ENCODE assay signal across 16 cellular contexts in genomic region chr2:44918095-44918775, GRCh38. TPM values are rescaled to one million over a fixed set of nuclear protein-coding genes. Genes with fewer than 3 reads are reported as not detected.
DNase-seq lines count a peak whose midpoint lies in the region; ATAC-seq and TF ChIP-seq lines count a peak whose summit lies in the region.
"Had no signal": no experiment of that assay in that cellular context is flagged by ENCODE, and none has a peak within 500 bp of the region (broad histone marks: within the 10 kb centered on the region; RNA-seq: fewer than 3 reads in every experiment).

No MANE protein-coding gene starts in this region.

- H2AFZ ChIP-seq in hepatocyte, result no peak overlapping the region

- ATAC-seq in activated T-cell treated with anti-CD3 and anti-CD28 coated beads, Interleukin-2, amount 50 U/mL, for 72 hours (replicated peaks in 1 of 2), result peak; percentile 59 to 64
- ATAC-seq in activated T-helper 17 cell treated with anti-CD3 and anti-CD28 coated beads, Interleukin-2, amount 50 U/mL, for 72 hours (replicated peaks), result peak; percentile 59
- ATAC-seq in stimulated activated memory B cell treated with anti-CD40 and anti-IgM and Interleukin-4, amounts not matched to agents 10 μg/mL and 1 μg/mL and 100 μg/mL, for 72 hours, result peak; percentile 47
- ATAC-seq: Right ventricle myocardium inferior had no signal

- DNase-seq in activated T-cell treated with anti-CD3 and anti-CD28 coated beads, Interleukin-2, amount 50 U/mL, for 72 hours, result no peak
- DNase-seq in activated T-cell treated with anti-CD3 and anti-CD28 coated beads for 4 hours, result no peak
- no peak for DNase-seq in GM03348 (ENCODE audit: low spot score)
- no peak for DNase-seq in hepatocyte (ENCODE audit: low spot score)
- DNase-seq in activated T-cell treated with anti-CD3 and anti-CD28 coated beads, Interleukin-2, amount 50 U/mL, for 1 hour, result no peak
- DNase-seq: H7, NCI-H1105 treated with DMSO at 0.1 percent for 48 hours, trophoblast cell had no signal

- no peak overlapping the region for H3K4me2 ChIP-seq in hepatocyte

- H3K27ac ChIP-seq in hepatocyte, result no peak overlapping the region
- H3K27ac ChIP-seq: VCaP had no signal

- H3K36me3 Mint-ChIP-seq in activated T-cell treated with anti-CD3 and anti-CD28 coated beads, Interleukin-2, amount 50 U/mL, for 72 hours (ENCODE audit: insufficient read depth in 2 of 2), result no peaks in the 10 kb centered on the region
- H3K36me3 Mint-ChIP-seq in activated T-helper 17 cell treated with anti-CD3 and anti-CD28 coated beads, Interleukin-2, amount 50 U/mL, for 72 hours (ENCODE audit: low read depth), result no peaks in the 10 kb centered on the region
- no peaks in the 10 kb centered on the region for H3K36me3 Mint-ChIP-seq in stimulated activated memory B cell treated with anti-CD40 and anti-IgM and Interleukin-4, amounts not matched to agents 10 μg/mL and 1 μg/mL and 100 μg/mL, for 72 hours
- H3K36me3 Mint-ChIP-seq: mesothelial cell of epicardium had no signal

- no peaks in the 10 kb centered on the region for H3K36me3 ChIP-seq in hepatocyte (replicated peaks; ENCODE audit: insufficient read depth, low read depth)

- no peak for TF ChIP-seq RAD21 in Ishikawa (IDR thresholded peaks at IDR 0.05; ENCODE audit: low read depth)

- H3K79me2 ChIP-seq in hepatocyte, result no peaks in the 10 kb centered on the region

- H3K9me3 Mint-ChIP-seq in activated T-cell treated with anti-CD3 and anti-CD28 coated beads, Interleukin-2, amount 50 U/mL, for 72 hours, result no peaks in the 10 kb centered on the region
- no peaks in the 10 kb centered on the region for H3K9me3 Mint-ChIP-seq in activated T-helper 17 cell treated with anti-CD3 and anti-CD28 coated beads, Interleukin-2, amount 50 U/mL, for 72 hours
- no peaks in the 10 kb centered on the region for H3K9me3 Mint-ChIP-seq in stimulated activated memory B cell treated with anti-CD40 and anti-IgM and Interleukin-4, amounts not matched to agents 10 μg/mL and 1 μg/mL and 100 μg/mL, for 72 hours
- H3K9me3 Mint-ChIP-seq: dendritic cell treated with granulocyte-macrophage colony-stimulating factor and Interleukin-4, amounts not matched to agents 40 ng/mL and 50 ng/mL, for 4 days; mesothelial cell of epicardium had no signal

- H3K9me2 ChIP-seq in hepatocyte (replicated peaks; ENCODE audit: insufficient read depth), result no peaks in the 10 kb centered on the region

- 83% methylated on average over 4 of the region's 4 CpGs for WGBS in hepatocyte (ENCODE audit: low lambda C conversion rate, missing lambda C conversion rate)

- TF ChIP-seq EP300 in Ishikawa (IDR thresholded peaks at IDR 0.05; ENCODE audit: borderline replicate concordance), result peak; percentile 49; the same call in 1 of the 2 replicates

- H4K20me1 ChIP-seq in hepatocyte (ENCODE audit: insufficient read depth, poor library complexity, severe bottlenecking), result no peaks in the 10 kb centered on the region

- H3K27me3 ChIP-seq in hepatocyte, result peaks cover 45% of the 10 kb centered on the region

- no peak for TF ChIP-seq CTCF in hepatocyte (IDR thresholded peaks at IDR 0.05; ENCODE audit: poor library complexity)

- no peaks in the 10 kb centered on the region for H3K4me1 Mint-ChIP-seq in activated T-cell treated with anti-CD3 and anti-CD28 coated beads, Interleukin-2, amount 50 U/mL, for 72 hours (ENCODE audit: low read depth)
- peaks cover 4% of the 10 kb centered on the region for H3K4me1 Mint-ChIP-seq in activated T-helper 17 cell treated with anti-CD3 and anti-CD28 coated beads, Interleukin-2, amount 50 U/mL, for 72 hours
- H3K4me1 Mint-ChIP-seq in stimulated activated memory B cell treated with anti-CD40 and anti-IgM and Interleukin-4, amounts not matched to agents 10 μg/mL and 1 μg/mL and 100 μg/mL, for 72 hours, result peaks cover 4% of the 10 kb centered on the region
- H3K4me1 Mint-ChIP-seq: mesothelial cell of epicardium had no signal

- H3K9me3 ChIP-seq in hepatocyte (ENCODE audit: low read depth), result no peaks in the 10 kb centered on the region

- peaks cover 59% of the 10 kb centered on the region for H3K27me3 Mint-ChIP-seq in activated T-cell treated with anti-CD3 and anti-CD28 coated beads, Interleukin-2, amount 50 U/mL, for 72 hours (ENCODE audit: low read depth)
- peaks cover 54% of the 10 kb centered on the region for H3K27me3 Mint-ChIP-seq in activated T-helper 17 cell treated with anti-CD3 and anti-CD28 coated beads, Interleukin-2, amount 50 U/mL, for 72 hours
- H3K27me3 Mint-ChIP-seq in stimulated activated memory B cell treated with anti-CD40 and anti-IgM and Interleukin-4, amounts not matched to agents 10 μg/mL and 1 μg/mL and 100 μg/mL, for 72 hours, result peaks cover 52% of the 10 kb centered on the region

- H3K4me3 Mint-ChIP-seq in activated T-cell treated with anti-CD3 and anti-CD28 coated beads, Interleukin-2, amount 50 U/mL, for 72 hours, result no peak overlapping the region
- H3K4me3 Mint-ChIP-seq in activated T-helper 17 cell treated with anti-CD3 and anti-CD28 coated beads, Interleukin-2, amount 50 U/mL, for 72 hours, result no peak overlapping the region
- no peak overlapping the region for H3K4me3 Mint-ChIP-seq in stimulated activated memory B cell treated with anti-CD40 and anti-IgM and Interleukin-4, amounts not matched to agents 10 μg/mL and 1 μg/mL and 100 μg/mL, for 72 hours
- H3K4me3 Mint-ChIP-seq: dendritic cell treated with granulocyte-macrophage colony-stimulating factor and Interleukin-4, amounts not matched to agents 40 ng/mL and 50 ng/mL, for 4 days; mesothelial cell of epicardium had no signal

- no peaks in the 10 kb centered on the region for H3K4me1 ChIP-seq in hepatocyte (ENCODE audit: insufficient read depth)

- no peak overlapping the region for H3K27ac Mint-ChIP-seq in activated T-cell treated with anti-CD3 and anti-CD28 coated beads, Interleukin-2, amount 50 U/mL, for 72 hours
- H3K27ac Mint-ChIP-seq in activated T-helper 17 cell treated with anti-CD3 and anti-CD28 coated beads, Interleukin-2, amount 50 U/mL, for 72 hours, result no peak overlapping the region
- no peak overlapping the region for H3K27ac Mint-ChIP-seq in stimulated activated memory B cell treated with anti-CD40 and anti-IgM and Interleukin-4, amounts not matched to agents 10 μg/mL and 1 μg/mL and 100 μg/mL, for 72 hours
- H3K27ac Mint-ChIP-seq: dendritic cell treated with granulocyte-macrophage colony-stimulating factor and Interleukin-4, amounts not matched to agents 40 ng/mL and 50 ng/mL, for 4 days; mesothelial cell of epicardium had no signal

- H3K4me3 ChIP-seq in hepatocyte, result no peak overlapping the region

TF ChIP-seq in Ishikawa, 13 proteins besides CTCF, POLR2A, EP300 and RAD21:
- TF ChIP-seq NFIC (IDR thresholded peaks at IDR 0.05), result peak; percentile 65
- TF ChIP-seq USF1 (IDR thresholded peaks at IDR 0.05), result no peak

RNA-seq across cellular contexts. Expression of gene SIX3, which starts 23.3 kb away (rescaled TPM):
- total RNA-seq in activated T-cell treated with anti-CD3 and anti-CD28 coated beads, Interleukin-2, amount 50 U/mL, for 72 hours, result not detected
- total RNA-seq in activated T-helper 17 cell treated with anti-CD3 and anti-CD28 coated beads, Interleukin-2, amount 50 U/mL, for 72 hours, result not detected
- not detected in 2 replicates for total RNA-seq in hepatocyte
- polyA plus RNA-seq in hepatocyte, result not detected in 2 replicates
- total RNA-seq: mesothelial cell of epicardium, omental fat pad, Right ventricle myocardium inferior had no signal
